Comparison of ENCODE assay signal across 10 cellular contexts in the genomic region with DNA sequence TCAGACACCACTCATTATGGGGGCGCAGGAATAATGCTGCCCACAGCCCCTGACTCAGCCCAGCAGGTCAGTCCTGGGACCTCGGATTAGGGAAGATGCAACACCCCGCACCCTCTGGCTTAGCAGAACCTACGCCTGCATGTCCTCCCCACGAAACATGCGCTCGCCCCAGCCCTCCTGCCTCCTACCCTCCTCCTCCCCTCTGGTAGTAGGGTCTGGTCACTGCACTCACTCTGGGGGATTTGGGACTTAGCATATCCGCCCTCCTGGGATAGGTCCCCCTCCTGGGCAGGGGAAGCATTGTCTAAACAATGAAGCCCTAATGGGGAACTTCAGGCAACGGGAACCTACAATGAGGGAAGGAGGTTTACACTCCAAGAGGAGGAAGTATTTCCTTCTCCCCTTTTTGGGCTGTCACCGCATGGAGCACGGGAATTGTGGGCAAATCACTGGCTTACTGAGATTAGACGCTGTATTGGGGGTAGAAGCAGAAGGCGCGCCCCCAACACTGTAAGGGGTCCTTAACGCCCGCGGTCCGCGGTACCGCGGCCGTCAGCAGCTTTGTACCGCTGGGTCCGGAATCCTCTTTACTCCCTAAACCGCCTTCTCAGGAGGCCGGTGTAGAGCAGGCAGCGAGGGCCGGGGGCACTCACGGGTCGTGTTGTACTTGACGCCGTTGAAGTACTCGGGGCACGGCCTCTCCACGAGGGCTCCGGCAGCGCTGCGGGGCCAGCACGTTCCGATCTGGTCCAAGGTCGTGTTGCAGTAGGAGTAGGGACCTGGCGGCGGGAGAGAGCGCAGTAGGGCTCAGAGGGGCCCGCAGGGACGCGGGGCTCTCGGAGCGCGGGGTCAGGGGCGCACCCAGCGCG. TPM values are rescaled to one million over a fixed set of nuclear protein-coding genes. Genes with fewer than 3 reads are reported as not detected.
DNase-seq lines count a peak whose midpoint lies in the region; ATAC-seq and TF ChIP-seq lines count a peak whose summit lies in the region.
"Had no signal": no experiment of that assay in that cellular context is flagged by ENCODE, and none has a peak within 500 bp of the region (broad histone marks: within the 10 kb centered on the region; RNA-seq: fewer than 3 reads in every experiment).

No MANE protein-coding gene starts in this region.

- H3K9ac ChIP-seq in mesendoderm (ENCODE audit: low read length): peak overlapping the region; percentile 54

- TF ChIP-seq CTCF in brain (conservative IDR thresholded peaks at IDR 0.05): no peak
- no peak for TF ChIP-seq CTCF in type B pancreatic cell (conservative IDR thresholded peaks at IDR 0.05)

- no peak overlapping the region for H4K5ac ChIP-seq in mesendoderm (ENCODE audit: low read length)

- no peaks in the 10 kb centered on the region for H3K36me3 ChIP-seq in mesendoderm (ENCODE audit: control insufficient read depth, insufficient read depth, low read length)

- ATAC-seq in GM19397 (IDR thresholded peaks at IDR 0.05; ENCODE audit: unreplicated experiment): no peak

- H3K18ac ChIP-seq in mesendoderm (ENCODE audit: low read length): no peak overlapping the region

- H3K27me3 Mint-ChIP-seq in brain: peaks cover 69% of the 10 kb centered on the region
- H3K27me3 Mint-ChIP-seq in type B pancreatic cell: peaks cover 89% of the 10 kb centered on the region

- no peak overlapping the region for H4K8ac ChIP-seq in mesendoderm (ENCODE audit: low read depth, low read length)

- no peak overlapping the region for H3K4ac ChIP-seq in mesendoderm (ENCODE audit: low read depth, low read length)

- H3K36me3 Mint-ChIP-seq in brain (no peaks in the 10 kb centered on the region), type B pancreatic cell (no peaks in the 10 kb centered on the region)

- peaks cover 8% of the 10 kb centered on the region for H3K4me1 ChIP-seq in mesendoderm (ENCODE audit: control insufficient read depth, low read depth, low read length)

- H3K56ac ChIP-seq in mesendoderm (ENCODE audit: low read length): peak overlapping the region; percentile 72

- H3K4me2 ChIP-seq in mesendoderm (ENCODE audit: low read length): peak overlapping the region; percentile 93

- no peaks in the 10 kb centered on the region for H3K79me1 ChIP-seq in mesendoderm (ENCODE audit: low read length)

- H3K79me2 ChIP-seq in mesendoderm (ENCODE audit: control insufficient read depth, insufficient read depth, low read length): no peaks in the 10 kb centered on the region

- no peak overlapping the region for H2BK15ac ChIP-seq in mesendoderm (replicated peaks; ENCODE audit: low read depth)

- peaks cover 4% of the 10 kb centered on the region for H3K27me3 ChIP-seq in mesendoderm (ENCODE audit: insufficient read depth, low read length, poor library complexity)

- no peak overlapping the region for H3K27ac ChIP-seq in mesendoderm (ENCODE audit: low read depth, low read length)

- peak overlapping the region; percentile 10 for H3K4me3 ChIP-seq in mesendoderm (ENCODE audit: low read length)

- no peak overlapping the region for H3K23ac ChIP-seq in mesendoderm (ENCODE audit: low read length)

- peak; percentile 25 for DNase-seq in activated T-cell treated with anti-CD3 and anti-CD28 coated beads, Interleukin-2, amount 50 U/mL, for 1 hour
- DNase-seq in activated T-cell treated with anti-CD3 and anti-CD28 coated beads for 4 hours (no peak), mesendoderm (peak; percentile 81), type B pancreatic cell (ENCODE audit: extremely low spot score, unreplicated experiment) (no peak), inferior parietal cortex (ENCODE audit: extremely low spot score) (no peak), cerebellar cortex (ENCODE audit: low spot score) (no peak)
- DNase-seq: DMS 273 treated with DMSO at 0.1 percent for 48 hours had no signal

- no CpG with 5 or more reads among the region's 53 CpGs for WGBS in mesendoderm (ENCODE audit: extremely low coverage, insufficient coverage, low lambda C conversion rate)

- H2BK120ac ChIP-seq in mesendoderm (ENCODE audit: low read depth, low read length): no peak overlapping the region

- H3K4me3 Mint-ChIP-seq in brain (peak overlapping the region; percentile 82 to 89 (median 87)), type B pancreatic cell (peak overlapping the region; percentile 85)

- H3K27ac Mint-ChIP-seq in brain (peak overlapping the region in 3 of 5 experiments; percentile 69 to 86 (median 85)), type B pancreatic cell (no peak overlapping the region)

- H3K9me3 Mint-ChIP-seq in brain: peaks cover 0 to 11% (median 0%) of the 10 kb centered on the region in 5 experiments
- no peaks in the 10 kb centered on the region for H3K9me3 Mint-ChIP-seq in type B pancreatic cell

- H2AK5ac ChIP-seq in mesendoderm (ENCODE audit: low read length): no peak overlapping the region

- H3K4me1 Mint-ChIP-seq in brain (peaks cover 36% of the 10 kb centered on the region), type B pancreatic cell (ENCODE audit: unreplicated experiment) (peaks cover 6% of the 10 kb centered on the region)

- H2BK5ac ChIP-seq in mesendoderm (ENCODE audit: low read length): no peak overlapping the region

RNA-seq across cellular contexts. Expression of gene CRHR2, which starts 0.8 kb away (rescaled TPM):
- polyA plus RNA-seq in brain (ENCODE audit: insufficient read depth, low read depth, low replicate concordance): 0.49 TPM
- polyA plus RNA-seq in mesendoderm (2013, experiment 1 of 2): 0.03 TPM
- 0.04 TPM for polyA plus RNA-seq in mesendoderm (2013, experiment 2 of 2)
- total RNA-seq in type B pancreatic cell (ENCODE audit: low replicate concordance): 0.21 and 0.27 TPM in 2 replicates
- total RNA-seq: kidney epithelial cell had no signal

Comparison
In these comparisons a context has a peak if more than half of its experiments do, and no peak if none do; other contexts are left out.
1. DNase-seq: peak in activated T-cell treated with anti-CD3 and anti-CD28 coated beads, Interleukin-2, amount 50 U/mL, for 1 hour (single experiment) and mesendoderm (single experiment); none in activated T-cell treated with anti-CD3 and anti-CD28 coated beads for 4 hours (single experiment), type B pancreatic cell (single experiment), inferior parietal cortex (single experiment) and cerebellar cortex (single experiment).